ENCODE assay signal across 22 cellular contexts in the genomic region with DNA sequence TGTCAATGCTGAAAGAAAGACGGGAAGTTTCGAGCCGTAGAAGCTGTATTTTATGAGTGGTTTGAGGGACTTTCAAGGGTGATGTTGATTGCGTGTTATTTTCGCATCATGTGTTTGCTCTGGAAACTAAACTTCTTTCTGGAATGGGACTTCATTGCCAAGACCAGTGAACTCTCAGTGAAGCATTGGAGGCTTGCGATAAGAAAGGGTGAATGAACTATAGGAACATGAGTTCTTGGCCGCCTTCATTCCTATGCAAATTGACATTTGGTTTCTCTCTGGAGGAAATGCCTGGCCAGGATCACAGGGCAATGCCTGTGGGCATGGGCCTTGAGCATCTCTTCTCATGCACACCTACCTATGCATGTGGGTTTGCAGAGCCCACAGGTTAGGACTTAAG.
DNase-seq lines count a peak whose midpoint lies in the region; ATAC-seq, FAIRE-seq and TF ChIP-seq lines count a peak whose summit lies in the region.
"Had no signal": no experiment of that assay in that cellular context is flagged by ENCODE, and none has a peak within 500 bp of the region (broad histone marks: within the 10 kb centered on the region; RNA-seq: fewer than 3 reads in every experiment).

No MANE protein-coding gene starts in this region.

- intact Hi-C loops in HepG2 (cut with micrococcal nuclease; ENCODE audit: unreplicated experiment) (no loop called here), lower lobe of right lung (cut with DNase I) (no loop called here), upper lobe of right lung (cut with DNase I) (no loop called here)

- POLR2A ChIA-PET in HepG2 (lab: Yijun Ruan, JAX) = no interaction called here

- DNase-seq in HepG2 (ENCODE audit: low spot score) (no peak), lower lobe of right lung (no peak), upper lobe of right lung (no peak), UCSD-AML1 (lab: John Stamatoyannopoulos, UW; ENCODE audit: unreplicated experiment) (no peak), CD1c-positive myeloid dendritic cell (ENCODE audit: extremely low spot score) (no peak)
- DNase-seq: CD4-positive, alpha-beta T cell; CD8-positive, alpha-beta memory T cell; DMS 273 treated with DMSO at 0.1 percent for 48 hours; DMS79 treated with DMSO at 0.1 percent for 48 hours; GF-D8; HFFc6 had no signal

- H3K9me3 ChIP-seq in liver (ENCODE audit: control insufficient read depth in 4 of 4, low read length in 3 of 4) = no peaks in the 10 kb centered on the region
- no peaks in the 10 kb centered on the region; the same call in 1 of the 2 replicates for H3K9me3 ChIP-seq in HepG2 (ENCODE audit: low read length)
- no peaks in the 10 kb centered on the region for H3K9me3 ChIP-seq in lower lobe of right lung
- H3K9me3 ChIP-seq in upper lobe of right lung = no peaks in the 10 kb centered on the region
- H3K9me3 ChIP-seq: BLaER1, HAP-1 had no signal

- no peak for FAIRE-seq in HepG2 (lab: Jason Lieb, UNC)
- FAIRE-seq: A204.1, D721Med, GM12891, GM18507, H54 had no signal

- ATAC-seq in HepG2 (no peak), lower lobe of right lung (peak; percentile 74 to 91), upper lobe of right lung (peak; percentile 69)
- ATAC-seq: GM23338 had no signal

- H3K27ac ChIP-seq in liver (ENCODE audit: low read depth in 1 of 2, low read length in 2 of 2) (no peak overlapping the region), HepG2 (ENCODE audit: extremely low read length, insufficient read depth, low read length) (no peak overlapping the region), lower lobe of right lung (no peak overlapping the region), upper lobe of right lung (no peak overlapping the region)
- H3K27ac ChIP-seq: 22Rv1, BLaER1, C4-2B had no signal

- H4K20me1 ChIP-seq in HepG2 (ENCODE audit: insufficient read depth, low read length) = no peaks in the 10 kb centered on the region
- H4K20me1 ChIP-seq: BLaER1 had no signal

- TF ChIP-seq EP300 in HepG2 (IDR thresholded peaks at IDR 0.05; ENCODE audit: low read depth in 2 of 2, low read length in 2 of 2) = no peak
- TF ChIP-seq EP300 in HepG2 (CRISPR knock-in tag; IDR thresholded peaks at IDR 0.05; ENCODE audit: borderline replicate concordance) = no peak

- TF ChIP-seq RAD21 in liver (IDR thresholded peaks at IDR 0.05) (peak in 1 of 2 donors; percentile 22), HepG2 (CRISPR knock-in tag; IDR thresholded peaks at IDR 0.05) (no peak)

- BruUV-seq in HepG2 (replicated peaks; lab: Mats Ljungman, UMichigan) = no TSS peak

- in situ Hi-C loops in HepG2 (cut with HindIII; ENCODE audit: extremely low pct_ligation_motif_present, low pct_unique_long_range_greater_than_20kb) = no loop called here

- no peak for TF ChIP-seq CTCF in liver (IDR thresholded peaks at IDR 0.05; ENCODE audit: low read depth, low read length, missing input control)
- no peak for TF ChIP-seq CTCF in HepG2 (CRISPR knock-in tag; IDR thresholded peaks at IDR 0.05)
- no peak for TF ChIP-seq CTCF in lower lobe of right lung (IDR thresholded peaks at IDR 0.05)
- TF ChIP-seq CTCF in upper lobe of right lung (IDR thresholded peaks at IDR 0.05) = no peak

- H3K4me3 ChIP-seq in liver (ENCODE audit: low read depth in 1 of 3, low read length in 3 of 3) (no peak overlapping the region), HepG2 (replicated peaks in 1 of 3; ENCODE audit: insufficient read depth in 1 of 3, low read depth in 2 of 3, low read length in 3 of 3) (no peak overlapping the region), lower lobe of right lung (no peak overlapping the region), upper lobe of right lung (no peak overlapping the region)
- H3K4me3 ChIP-seq: BLaER1, GM23338, HAP-1 had no signal

- no peak overlapping the region for H2AFZ ChIP-seq in HepG2 (ENCODE audit: low read length)
- H2AFZ ChIP-seq: GM23338 had no signal

- no peaks in the 10 kb centered on the region for H3K4me1 ChIP-seq in liver (ENCODE audit: control insufficient read depth in 4 of 4, insufficient read depth in 4 of 4, low read length in 3 of 4)
- no peaks in the 10 kb centered on the region for H3K4me1 ChIP-seq in HepG2 (ENCODE audit: insufficient read depth, low read length)
- H3K4me1 ChIP-seq in lower lobe of right lung = no peaks in the 10 kb centered on the region
- no peaks in the 10 kb centered on the region for H3K4me1 ChIP-seq in upper lobe of right lung
- H3K4me1 ChIP-seq: BLaER1, HAP-1 had no signal

- CTCF ChIA-PET in HepG2 (lab: Yijun Ruan, JAX; ENCODE audit: low intra/inter-chr PET ratio, low total read pairs) = no interaction called here

- H3K36me3 ChIP-seq in liver (ENCODE audit: control insufficient read depth in 4 of 4, insufficient read depth in 3 of 4, low read depth in 1 of 4, low read length in 3 of 4) (no peaks in the 10 kb centered on the region), HepG2 (replicated peaks in 1 of 2; ENCODE audit: control insufficient read depth in 1 of 2, insufficient read depth in 2 of 2, low read length in 2 of 2) (no peaks in the 10 kb centered on the region), lower lobe of right lung (no peaks in the 10 kb centered on the region), upper lobe of right lung (no peaks in the 10 kb centered on the region)
- H3K36me3 ChIP-seq: BLaER1, HAP-1 had no signal

- 50% methylated on average over 7 of the region's 7 CpGs for WGBS in liver
- 5% methylated on average over 7 of the region's 7 CpGs for WGBS in HepG2 (ENCODE audit: low lambda C conversion rate)

- no peaks in the 10 kb centered on the region for H3K79me2 ChIP-seq in HepG2 (ENCODE audit: insufficient read depth, low read length)

- TF ChIP-seq POLR2A in HepG2 (IDR thresholded peaks at IDR 0.05; ENCODE audit: insufficient read depth in 1 of 2, low read depth in 2 of 2, low read length in 2 of 2) = no peak

- H3K27me3 ChIP-seq in liver (ENCODE audit: control insufficient read depth in 4 of 4, insufficient read depth in 4 of 4, low read length in 3 of 4) (peaks cover 0 to 4% (median 2%) of the 10 kb centered on the region in 4 donors), HepG2 (ENCODE audit: control insufficient read depth in 1 of 2, insufficient read depth in 2 of 2, low read length in 2 of 2) (no peaks in the 10 kb centered on the region), lower lobe of right lung (ENCODE audit: low read depth) (no peaks in the 10 kb centered on the region), upper lobe of right lung (no peaks in the 10 kb centered on the region)
- H3K27me3 ChIP-seq: BLaER1 had no signal

- H3K9ac ChIP-seq in liver (ENCODE audit: low read depth in 1 of 2, low read length in 2 of 2) (no peak overlapping the region), HepG2 (ENCODE audit: insufficient read depth, low read depth, low read length) (no peak overlapping the region)
- H3K9ac ChIP-seq: BLaER1 had no signal

- H3K4me2 ChIP-seq in HepG2 (ENCODE audit: low read depth, low read length) = no peak overlapping the region
- H3K4me2 ChIP-seq: BLaER1, GM23338 had no signal

TF ChIP-seq in liver, 16 proteins besides CTCF, POLR2A, EP300 and RAD21 (continues in another document):
- TF ChIP-seq, protein P1, sequence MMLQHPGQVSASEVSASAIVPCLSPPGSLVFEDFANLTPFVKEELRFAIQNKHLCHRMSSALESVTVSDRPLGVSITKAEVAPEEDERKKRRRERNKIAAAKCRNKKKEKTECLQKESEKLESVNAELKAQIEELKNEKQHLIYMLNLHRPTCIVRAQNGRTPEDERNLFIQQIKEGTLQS (IDR thresholded peaks at IDR 0.05) = no peak
- TF ChIP-seq HNF4A (conservative IDR thresholded peaks at IDR 0.05) = no peak
- no peak for TF ChIP-seq YY1 (IDR thresholded peaks at IDR 0.05)

TF ChIP-seq in HepG2, 621 proteins besides CTCF, POLR2A, EP300 and RAD21:
- TF ChIP-seq CAMTA2 (CRISPR knock-in tag; IDR thresholded peaks at IDR 0.05; ENCODE audit: borderline replicate concordance) (no peak), ZNF263 (CRISPR knock-in tag; IDR thresholded peaks at IDR 0.05) (no peak), ZNF441 (CRISPR knock-in tag; IDR thresholded peaks at IDR 0.05; ENCODE audit: borderline replicate concordance) (no peak), STAT5B (CRISPR knock-in tag; IDR thresholded peaks at IDR 0.05) (no peak), MBD4 (IDR thresholded peaks at IDR 0.05; ENCODE audit: borderline replicate concordance, low read length) (no peak), NCOA1 (CRISPR knock-in tag; IDR thresholded peaks at IDR 0.05) (no peak), ZNF136 (CRISPR knock-in tag; IDR thresholded peaks at IDR 0.05; ENCODE audit: low read depth) (no peak), ZNF205 (CRISPR knock-in tag; IDR thresholded peaks at IDR 0.05) (no peak), KLF13 (CRISPR knock-in tag; IDR thresholded peaks at IDR 0.05) (no peak), HMG20B (CRISPR knock-in tag; conservative IDR thresholded peaks at IDR 0.05) (no peak), ZNF839 (CRISPR knock-in tag; IDR thresholded peaks at IDR 0.05; ENCODE audit: borderline replicate concordance) (no peak), PTBP1 (IDR thresholded peaks at IDR 0.05; ENCODE audit: low read depth, low read length, poor library complexity, severe bottlenecking) (no peak), ZNF234 (CRISPR knock-in tag; conservative IDR thresholded peaks at IDR 0.05) (no peak)
- TF ChIP-seq, protein P2, sequence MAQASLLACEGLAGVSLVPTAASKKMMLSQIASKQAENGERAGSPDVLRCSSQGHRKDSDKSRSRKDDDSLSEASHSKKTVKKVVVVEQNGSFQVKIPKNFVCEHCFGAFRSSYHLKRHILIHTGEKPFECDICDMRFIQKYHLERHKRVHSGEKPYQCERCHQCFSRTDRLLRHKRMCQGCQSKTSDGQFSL (CRISPR knock-in tag; IDR thresholded peaks at IDR 0.05) = no peak
